Comparison of ENCODE assay signal across 23 cellular contexts in the genomic region with DNA sequence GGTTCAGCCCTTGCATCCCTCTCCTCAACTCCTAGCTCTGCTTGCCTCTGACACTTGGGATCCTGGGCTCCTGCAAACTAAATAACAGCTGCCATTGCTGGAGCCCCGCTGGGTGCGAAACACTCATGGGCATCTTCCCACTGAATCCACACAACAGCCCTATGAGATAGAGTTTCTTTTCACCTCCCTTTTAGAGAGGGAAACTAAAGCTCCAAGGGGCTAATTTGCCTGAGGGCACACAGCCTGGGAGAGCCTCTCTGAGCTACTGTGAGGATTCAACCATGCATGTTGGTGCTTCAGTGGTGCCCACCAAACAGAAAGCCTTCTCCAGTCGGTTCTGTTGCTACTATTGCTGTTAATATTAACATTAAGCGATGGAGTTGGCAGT. TPM values are rescaled to one million over a fixed set of nuclear protein-coding genes. Genes with fewer than 3 reads are reported as not detected.
DNase-seq lines count a peak whose midpoint lies in the region; ATAC-seq, FAIRE-seq and TF ChIP-seq lines count a peak whose summit lies in the region.
"Had no signal": no experiment of that assay in that cellular context is flagged by ENCODE, and none has a peak within 500 bp of the region (broad histone marks: within the 10 kb centered on the region; RNA-seq: fewer than 3 reads in every experiment).

No MANE protein-coding gene starts in this region.

- H3K36me3 ChIP-seq in BLaER1 treated with 17β-estradiol and CSF1 and Interleukin-3, amounts not matched to agents 10 nM and 100 nM = peaks cover 0 to 5% (median 0%) of the 10 kb centered on the region in 11 experiments; a peak in 2 of 22 replicates
- H3K36me3 ChIP-seq in HUES48 (ENCODE audit: control insufficient read depth, insufficient read depth, low read length) = 0 out of 2 replicates have a peak, but pooled peaks cover 3% of the 10 kb centered on the region
- H3K36me3 ChIP-seq in upper lobe of left lung = peaks cover 0 to 19% (median 0%) of the 10 kb centered on the region in 4 donors

- ATAC-seq in upper lobe of left lung (ENCODE audit: low FRiP score in 2 of 2) (no peak), GM21528 (IDR thresholded peaks at IDR 0.05; ENCODE audit: low FRiP score, unreplicated experiment) (no peak)
- ATAC-seq: GM12878, GM23338, HCT116, PC-3 had no signal

- no peaks in the 10 kb centered on the region for H3K36me3 Mint-ChIP-seq in neural crest cell (ENCODE audit: low read depth)
- H3K36me3 Mint-ChIP-seq: CD4-positive, CD25-positive, alpha-beta regulatory T cell had no signal

- H3K9me3 ChIP-seq in BLaER1 treated with 17β-estradiol and CSF1 and Interleukin-3, amounts not matched to agents 10 nM and 100 nM (replicated peaks in 1 of 11) = no peaks in the 10 kb centered on the region
- no peaks in the 10 kb centered on the region for H3K9me3 ChIP-seq in HUES48 (ENCODE audit: control insufficient read depth, insufficient read depth, low read length)
- no peaks in the 10 kb centered on the region for H3K9me3 ChIP-seq in upper lobe of left lung

- H3K9me3 Mint-ChIP-seq in neural crest cell = no peaks in the 10 kb centered on the region
- H3K9me3 Mint-ChIP-seq: GM23338 had no signal

- WGBS in upper lobe of left lung, 2 donors = 79 to 90% methylated on average over 3 to 4 of the region's 4 CpGs

- no peak for TF ChIP-seq EP300 in upper lobe of left lung (IDR thresholded peaks at IDR 0.05)

- DNase-seq in NCI-H69 (lab: John Stamatoyannopoulos, UW) (peak; percentile 76), neural crest cell (ENCODE audit: low read depth, low spot score) (no peak), urothelium cell line (ENCODE audit: low spot score) (no peak), upper lobe of left lung (no peak), KBM-7 (no peak)
- DNase-seq: ACHN; CD4-positive, CD25-positive, alpha-beta regulatory T cell; COR-L47; NCI-H1417; NCI-H187; NCI-H774; PC-3; RPMI8226; SIG-M5; T-helper 2 cell had no signal

- TF ChIP-seq CTCF in neural crest cell (conservative IDR thresholded peaks at IDR 0.05) = no peak
- no peak for TF ChIP-seq CTCF in upper lobe of left lung (IDR thresholded peaks at IDR 0.05)

- H3K4me1 Mint-ChIP-seq in neural crest cell = peaks cover 14% of the 10 kb centered on the region

- H3K27me3 ChIP-seq in BLaER1 treated with 17β-estradiol and CSF1 and Interleukin-3, amounts not matched to agents 10 nM and 100 nM = no peaks in the 10 kb centered on the region
- H3K27me3 ChIP-seq in HUES48 (ENCODE audit: control insufficient read depth, insufficient read depth, low read length) (no peaks in the 10 kb centered on the region), upper lobe of left lung (no peaks in the 10 kb centered on the region)

- H3K27ac ChIP-seq in BLaER1 treated with 17β-estradiol and CSF1 and Interleukin-3, amounts not matched to agents 10 nM and 100 nM = peak overlapping the region in 1 of 11 experiments; percentile 21; a peak in 1 of 22 replicates
- peak overlapping the region; percentile 28 for H3K27ac ChIP-seq in HUES48 (ENCODE audit: low read depth, low read length)
- H3K27ac ChIP-seq in upper lobe of left lung = no peak overlapping the region
- H3K27ac ChIP-seq: KMS-11 had no signal

- H3K4me3 ChIP-seq in BLaER1 treated with 17β-estradiol and CSF1 and Interleukin-3, amounts not matched to agents 10 nM and 100 nM = no peak overlapping the region
- H3K4me3 ChIP-seq in HUES48 (ENCODE audit: low read depth, low read length) (no peak overlapping the region), upper lobe of left lung (no peak overlapping the region)
- H3K4me3 ChIP-seq: GM12878, GM23338 had no signal

- peak overlapping the region in 3 of 11 experiments; percentile 7 to 24 (median 14); a peak in 4 of 22 replicates for H3K9ac ChIP-seq in BLaER1 treated with 17β-estradiol and CSF1 and Interleukin-3, amounts not matched to agents 10 nM and 100 nM
- no peak overlapping the region for H3K9ac ChIP-seq in HUES48 (ENCODE audit: low read depth, low read length)
- H3K9ac ChIP-seq: KMS-11 had no signal

- in situ Hi-C loops in KBM-7 (cut with MboI; ENCODE audit: low pct_unique_long_range_greater_than_20kb, low sequenced_read_pairs) = no loop called here

- H3K27ac Mint-ChIP-seq in neural crest cell (ENCODE audit: unreplicated experiment) = no peak overlapping the region
- H3K27ac Mint-ChIP-seq: GM23338 had no signal

- peaks cover 0 to 5% (median 0%) of the 10 kb centered on the region in 11 experiments; a peak in 1 of 22 replicates for H4K20me1 ChIP-seq in BLaER1 treated with 17β-estradiol and CSF1 and Interleukin-3, amounts not matched to agents 10 nM and 100 nM

- peak overlapping the region in 8 of 11 experiments; percentile 10 to 40 (median 34); a peak in 13 of 22 replicates for H3K4me2 ChIP-seq in BLaER1 treated with 17β-estradiol and CSF1 and Interleukin-3, amounts not matched to agents 10 nM and 100 nM
- H3K4me2 ChIP-seq: GM23338, KMS-11 had no signal

- peaks cover 4% of the 10 kb centered on the region for H3K27me3 Mint-ChIP-seq in neural crest cell (ENCODE audit: low read depth)

- peak overlapping the region; percentile 28 for H3K4me3 Mint-ChIP-seq in neural crest cell
- H3K4me3 Mint-ChIP-seq: GM23338 had no signal

- TF ChIP-seq POLR2A in upper lobe of left lung (IDR thresholded peaks at IDR 0.05) = no peak

- H3K4me1 ChIP-seq in BLaER1 treated with 17β-estradiol and CSF1 and Interleukin-3, amounts not matched to agents 10 nM and 100 nM = peaks cover 27 to 59% (median 50%) of the 10 kb centered on the region in 10 experiments
- peaks cover 15% of the 10 kb centered on the region; the same call in 1 of the 2 replicates for H3K4me1 ChIP-seq in HUES48 (ENCODE audit: control insufficient read depth, insufficient read depth, low read length)
- peaks cover 19 to 30% (median 22%) of the 10 kb centered on the region in 4 donors for H3K4me1 ChIP-seq in upper lobe of left lung

- FAIRE-seq in urothelium cell line (lab: Jason Lieb, UNC) = no peak
- FAIRE-seq: GM12878, GM19239 had no signal

RNA-seq across cellular contexts. Expression of gene ACBD4, which starts 4.0 kb away (rescaled TPM):
- total RNA-seq in neural crest cell (5.4 and 5.5 TPM in 2 replicates), upper lobe of left lung (10 to 100 TPM in 5 of 6 donors, 1 to 10 TPM in 1; 9.7 to 68.1 (median 23.4) TPM)

RNA-seq across cellular contexts. Expression of gene PLCD3, which starts 7.2 kb away (rescaled TPM):
- total RNA-seq in neural crest cell (34.2 and 36.5 TPM in 2 replicates), upper lobe of left lung (10 to 100 TPM; 24.2 to 65.6 (median 50.6) TPM)

RNA-seq across cellular contexts. Expression of gene HEXIM1, which starts 8.7 kb away (rescaled TPM):
- total RNA-seq in neural crest cell (28.9 and 29.5 TPM in 2 replicates), upper lobe of left lung (10 to 100 TPM; 19.9 to 43.8 (median 32.3) TPM)

RNA-seq across cellular contexts. Expression of gene HEXIM2, which starts 22.1 kb away (rescaled TPM):
- total RNA-seq in neural crest cell (9.5 and 10.4 TPM in 2 replicates), upper lobe of left lung (10 to 100 TPM in 2 of 6 donors, 1 to 10 TPM in 4; 4.1 to 14.7 (median 9.3) TPM)
